ENCODE assay signal across 8 cellular contexts in the genomic region with DNA sequence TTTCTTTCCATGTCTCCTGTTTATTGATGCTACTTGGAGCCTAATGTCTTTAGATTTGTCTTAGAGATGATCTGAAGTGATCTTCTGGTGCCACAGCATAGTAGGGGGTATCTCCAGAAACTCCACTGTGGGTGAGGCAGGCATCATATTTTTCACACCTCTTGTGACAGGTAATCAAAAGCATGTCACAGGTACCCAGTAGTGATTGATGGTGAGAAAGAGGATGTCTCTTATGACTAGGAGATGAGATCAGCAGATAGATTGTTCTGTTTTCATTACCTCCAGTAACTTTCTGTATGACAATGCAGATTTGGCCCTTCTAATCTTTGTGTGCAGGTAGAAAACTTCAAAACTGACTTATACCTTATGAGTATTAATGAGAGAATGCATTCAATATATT. TPM values are rescaled to one million over a fixed set of nuclear protein-coding genes. Genes with fewer than 3 reads are reported as not detected.
DNase-seq lines count a peak whose midpoint lies in the region; ATAC-seq and TF ChIP-seq lines count a peak whose summit lies in the region.

No MANE protein-coding gene starts in this region.

- no peak for TF ChIP-seq CTCF in heart right ventricle (IDR thresholded peaks at IDR 0.05)
- TF ChIP-seq CTCF in upper lobe of right lung (IDR thresholded peaks at IDR 0.05), result no peak

- ATAC-seq in GM18508 (IDR thresholded peaks at IDR 0.05; ENCODE audit: insufficient read depth, unreplicated experiment) (peak; percentile 61), GM21390 (IDR thresholded peaks at IDR 0.05; ENCODE audit: unreplicated experiment) (peak; percentile 56), HG03159 (IDR thresholded peaks at IDR 0.05; ENCODE audit: unreplicated experiment) (peak; percentile 70), heart right ventricle (no peak), upper lobe of right lung (no peak)

- H3K36me3 ChIP-seq in heart right ventricle (peaks cover 0 to 13% (median 0%) of the 10 kb centered on the region in 9 donors), upper lobe of right lung (peaks cover 4% of the 10 kb centered on the region)

- H3K4me1 ChIP-seq in heart right ventricle (peaks cover 0 to 37% (median 9%) of the 10 kb centered on the region in 9 donors), upper lobe of right lung (peaks cover 25% of the 10 kb centered on the region)

- H3K27ac ChIP-seq in heart right ventricle (no peak overlapping the region), upper lobe of right lung (no peak overlapping the region)

- no peak overlapping the region for H3K4me3 ChIP-seq in heart right ventricle
- no peak overlapping the region for H3K4me3 ChIP-seq in upper lobe of right lung

- intact Hi-C loops in heart right ventricle (cut with DNase I) (loop anchor here in 1 of 10 donors (5.0 kb wide), 1 partner anchor 53 kb away; no protein-coding TSS in a partner anchor), upper lobe of right lung (cut with DNase I) (no loop called here)

- H3K27me3 ChIP-seq in heart right ventricle, result no peaks in the 10 kb centered on the region
- no peaks in the 10 kb centered on the region for H3K27me3 ChIP-seq in upper lobe of right lung

- H3K9me3 ChIP-seq in heart right ventricle (no peaks in the 10 kb centered on the region), upper lobe of right lung (no peaks in the 10 kb centered on the region)

- peak; percentile 43 for DNase-seq in central memory CD4-positive, alpha-beta T cell
- DNase-seq in NCI-H2227 treated with DMSO at 0.1 percent for 48 hours (lab: John Stamatoyannopoulos, UW) (no peak), NCI-H187 treated with DMSO at 0.1 percent for 48 hours (lab: John Stamatoyannopoulos, UW) (no peak), heart right ventricle (no peak), upper lobe of right lung (no peak)

RNA-seq across cellular contexts. Expression of gene NCOA7, which starts 13.5 kb away (rescaled TPM):
- total RNA-seq in heart right ventricle, result 10 to 100 TPM in 7 of 10 donors, 1 to 10 TPM in 3; 6.2 to 21.3 (median 11.1) TPM
- 10 to 100 TPM in 1 of 2 donors, 1 to 10 TPM in 1; 4.2 to 10.2 TPM for polyA plus RNA-seq in heart right ventricle
- 80.8 TPM for total RNA-seq in upper lobe of right lung

RNA-seq across cellular contexts. Expression of gene HEY2, which starts 54.8 kb away (rescaled TPM):
- total RNA-seq in heart right ventricle (10 to 100 TPM; 12.4 to 75.1 (median 36.2) TPM), upper lobe of right lung (2.2 TPM)
- polyA plus RNA-seq in heart right ventricle, result 10 to 100 TPM; 14.1 to 28.6 TPM

Comparison
In these comparisons a context has a peak if more than half of its experiments do, and no peak if none do; other contexts are left out.
1. ATAC-seq: peak in GM18508 (single experiment), GM21390 (single experiment) and HG03159 (single experiment); none in heart right ventricle (0 of 8) and upper lobe of right lung (single experiment).